ENCODE assay signal across 1 cellular context in genomic region chr7:141213226-141213625, GRCh38.
TF ChIP-seq lines count a peak whose summit lies in the region.

No MANE protein-coding gene starts in this region.

TF ChIP-seq in WTC11, 78 proteins besides CTCF, POLR2A, EP300 and RAD21 (continued from another document):
- TF ChIP-seq HMGXB4 (CRISPR knock-in tag; IDR thresholded peaks at IDR 0.05) (no peak), HMGA2 (CRISPR knock-in tag; IDR thresholded peaks at IDR 0.05) (no peak), ATF1 (CRISPR knock-in tag; IDR thresholded peaks at IDR 0.05) (no peak), RELA (CRISPR knock-in tag; IDR thresholded peaks at IDR 0.05; ENCODE audit: borderline replicate concordance) (no peak)
